1 cellular context compared by ENCODE assay signal in genomic region chr14:74954232-74954946, GRCh38.
A peak's percentile ranks its signal among the peaks of the same experiment; 100 is the strongest.
TF ChIP-seq lines count a peak whose summit lies in the region.

No MANE protein-coding gene starts in this region.

TF ChIP-seq in HepG2, 621 proteins besides CTCF, POLR2A, EP300 and RAD21 (continued from another document and continues in another):
- TF ChIP-seq PHF21A (CRISPR knock-in tag; IDR thresholded peaks at IDR 0.05) (peak; percentile 43; the same call in 1 of the 2 replicates), HMGXB4 (CRISPR knock-in tag; IDR thresholded peaks at IDR 0.05; ENCODE audit: borderline replicate concordance in 1 of 2, low read depth in 1 of 2) (no peak; a peak in 1 of 4 replicates), ZMYM4 (CRISPR knock-in tag; IDR thresholded peaks at IDR 0.05) (peak; percentile 45; the same call in 1 of the 2 replicates), ZBTB42 (CRISPR knock-in tag; IDR thresholded peaks at IDR 0.05) (no peak), PATZ1 (CRISPR knock-in tag; IDR thresholded peaks at IDR 0.05) (peak; percentile 89), MYNN (CRISPR knock-in tag; IDR thresholded peaks at IDR 0.05; ENCODE audit: low read depth) (no peak), HOXA5 (CRISPR knock-in tag; IDR thresholded peaks at IDR 0.05) (no peak), MAFK (conservative IDR thresholded peaks at IDR 0.05 in 1 of 2, IDR thresholded peaks at IDR 0.05 in 1 of 2; ENCODE audit: low read length in 2 of 2) (no peak), FOXC1 (CRISPR knock-in tag; IDR thresholded peaks at IDR 0.05; ENCODE audit: borderline replicate concordance) (no peak; the same call in none of the 2 replicates), DR1 (CRISPR knock-in tag; IDR thresholded peaks at IDR 0.05) (no peak; the same call in 1 of the 2 replicates), SAP130 (CRISPR knock-in tag; IDR thresholded peaks at IDR 0.05; ENCODE audit: low read depth) (peak; percentile 70), HIVEP1 (CRISPR knock-in tag; IDR thresholded peaks at IDR 0.05) (peak; percentile 80), HIC2 (CRISPR knock-in tag; IDR thresholded peaks at IDR 0.05; ENCODE audit: low read depth) (0 out of 2 replicates have a peak, but pooled peaks have one; percentile 35), IKZF5 (CRISPR knock-in tag; IDR thresholded peaks at IDR 0.05) (peak; percentile 25; the same call in 1 of the 2 replicates), SP4 (CRISPR knock-in tag; IDR thresholded peaks at IDR 0.05) (0 out of 2 replicates have a peak, but pooled peaks have one; percentile 19), RCOR2 (CRISPR knock-in tag; IDR thresholded peaks at IDR 0.05) (no peak), ELF1 (CRISPR knock-in tag; IDR thresholded peaks at IDR 0.05) (no peak), THAP11 (CRISPR knock-in tag; IDR thresholded peaks at IDR 0.05) (peak; percentile 15; the same call in 1 of the 2 replicates), NFAT5 (CRISPR knock-in tag; IDR thresholded peaks at IDR 0.05) (0 out of 2 replicates have a peak, but pooled peaks have one; percentile 19), AGO2 (optimal IDR thresholded peaks at IDR 0.05; ENCODE audit: low read depth, low read length) (peak; percentile 48), HNF4A (CRISPR knock-in tag; IDR thresholded peaks at IDR 0.05) (peak; percentile 57), ZNF792 (CRISPR knock-in tag; IDR thresholded peaks at IDR 0.05) (peak; percentile 5; the same call in 1 of the 2 replicates), PAXIP1 (CRISPR knock-in tag; conservative IDR thresholded peaks at IDR 0.05) (peak; percentile 50), SALL2 (CRISPR knock-in tag; IDR thresholded peaks at IDR 0.05) (no peak), TMF1 (CRISPR knock-in tag; IDR thresholded peaks at IDR 0.05; ENCODE audit: low read depth) (no peak), ZNF496 (CRISPR knock-in tag; IDR thresholded peaks at IDR 0.05; ENCODE audit: insufficient replicate concordance) (no peak), FOXA3 (CRISPR knock-in tag; IDR thresholded peaks at IDR 0.05) (peak; percentile 4; the same call in 1 of the 2 replicates), PBX2 (CRISPR knock-in tag; IDR thresholded peaks at IDR 0.05) (no peak), ZNF75D (CRISPR knock-in tag; IDR thresholded peaks at IDR 0.05; ENCODE audit: borderline replicate concordance) (no peak), ZNF841 (CRISPR knock-in tag; IDR thresholded peaks at IDR 0.05; ENCODE audit: borderline replicate concordance) (no peak), HDAC6 (IDR thresholded peaks at IDR 0.05; ENCODE audit: low read depth, low read length) (no peak), TEAD3 (CRISPR knock-in tag; optimal IDR thresholded peaks at IDR 0.05; ENCODE audit: borderline replicate concordance) (no peak), TP53 (CRISPR knock-in tag; conservative IDR thresholded peaks at IDR 0.05) (0 out of 2 replicates have a peak, but pooled peaks have one; percentile 14), ARID4A (CRISPR knock-in tag; IDR thresholded peaks at IDR 0.05; ENCODE audit: borderline replicate concordance) (peak; percentile 72; the same call in 1 of the 2 replicates), RARA (CRISPR knock-in tag; IDR thresholded peaks at IDR 0.05) (peak; percentile 72), ATF4 (CRISPR knock-in tag; IDR thresholded peaks at IDR 0.05) (no peak), REXO4 (CRISPR knock-in tag; IDR thresholded peaks at IDR 0.05; ENCODE audit: borderline replicate concordance) (no peak)
